Comparison of ENCODE assay signal across 18 cellular contexts in the genomic region with DNA sequence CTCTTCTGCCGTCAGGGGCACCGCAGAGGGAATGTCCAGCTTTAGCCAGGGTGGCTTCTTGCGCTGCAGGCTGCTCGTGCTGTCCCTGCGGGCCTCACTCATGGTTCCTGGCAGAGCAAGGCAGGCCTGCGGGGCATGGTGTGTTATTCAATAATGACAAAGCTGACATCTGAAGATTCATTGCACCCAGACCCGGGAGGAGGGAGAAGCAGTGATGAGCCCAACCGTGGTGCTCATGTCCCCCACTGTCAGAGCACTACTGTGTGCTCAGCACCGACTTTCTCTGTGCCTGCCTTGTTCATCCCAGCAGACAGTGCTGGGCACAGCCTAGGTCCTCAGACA. TPM values are rescaled to one million over a fixed set of nuclear protein-coding genes. Genes with fewer than 3 reads are reported as not detected.
"Had no signal": no experiment of that assay in that cellular context is flagged by ENCODE, and none has a peak within 500 bp of the region (broad histone marks: within the 10 kb centered on the region; RNA-seq: fewer than 3 reads in every experiment).

No MANE protein-coding gene starts in this region.

- H3K36me3 Mint-ChIP-seq: naive thymus-derived CD8-positive, alpha-beta T cell had no signal

- H3K4me3 ChIP-seq: coronary artery, heart left ventricle, left ventricle myocardium inferior, lower lobe of right lung, pancreas, right lobe of liver, thyroid gland, vagina had no signal

- H3K4me3 Mint-ChIP-seq: naive thymus-derived CD8-positive, alpha-beta T cell; nephron progenitor cell; stimulated activated naive CD8-positive, alpha-beta T cell treated with anti-CD3 and anti-CD28 coated beads, Interleukin-15, amount 100 ng/mL, for 72 hours had no signal

- H3K27ac ChIP-seq: heart left ventricle, left ventricle myocardium inferior, lower lobe of right lung, pancreas, right lobe of liver, thyroid gland, vagina had no signal

- H3K27me3 ChIP-seq: heart left ventricle, pancreas, right lobe of liver, thyroid gland, vagina had no signal

- H3K36me3 ChIP-seq: right lobe of liver had no signal

- H3K9me3 Mint-ChIP-seq: naive thymus-derived CD8-positive, alpha-beta T cell; nephron progenitor cell; stimulated activated naive CD8-positive, alpha-beta T cell treated with anti-CD3 and anti-CD28 coated beads, Interleukin-15, amount 100 ng/mL, for 72 hours had no signal

- DNase-seq: dermis blood vessel endothelial cell; effector memory CD4-positive, alpha-beta T cell; left ventricle myocardium inferior; lower lobe of right lung; naive thymus-derived CD8-positive, alpha-beta T cell; nephron progenitor cell; small intestine; stimulated activated CD4-positive, alpha-beta T cell treated with anti-CD3 and anti-CD28 coated beads, Interleukin-12 subunit alpha, Interleukin-12 subunit beta, amount 100 ng/mL, for 4 hours; stimulated activated CD4-positive, alpha-beta T cell treated with anti-CD3 and anti-CD28 coated beads, Interleukin-1b, Interleukin-23, amount 100 ng/mL, for 48 hours; stimulated activated CD4-positive, alpha-beta T cell treated with anti-CD3 and anti-CD28 coated beads, Interleukin-4, amount 100 ng/mL, for 1 hour; stimulated activated CD8-positive, alpha-beta memory T cell treated with anti-CD3 and anti-CD28 coated beads, Interleukin-4, amount 100 ng/mL, for 48 hours; stimulated activated naive CD8-positive, alpha-beta T cell treated with anti-CD3 and anti-CD28 coated beads, Interleukin-15, amount 100 ng/mL, for 72 hours; thyroid gland had no signal

- H3K4me1 ChIP-seq: pancreas, right lobe of liver had no signal

- H3K27ac Mint-ChIP-seq: nephron progenitor cell; stimulated activated naive CD8-positive, alpha-beta T cell treated with anti-CD3 and anti-CD28 coated beads, Interleukin-15, amount 100 ng/mL, for 72 hours had no signal

- H3K9me3 ChIP-seq: heart left ventricle, left ventricle myocardium inferior, lower lobe of right lung, pancreas, right lobe of liver, thyroid gland, vagina had no signal

RNA-seq across cellular contexts. Expression of gene RHBDF1, which starts 7.5 kb away (rescaled TPM):
- total RNA-seq: naive thymus-derived CD8-positive, alpha-beta T cell had no signal
